In the genomic region with DNA sequence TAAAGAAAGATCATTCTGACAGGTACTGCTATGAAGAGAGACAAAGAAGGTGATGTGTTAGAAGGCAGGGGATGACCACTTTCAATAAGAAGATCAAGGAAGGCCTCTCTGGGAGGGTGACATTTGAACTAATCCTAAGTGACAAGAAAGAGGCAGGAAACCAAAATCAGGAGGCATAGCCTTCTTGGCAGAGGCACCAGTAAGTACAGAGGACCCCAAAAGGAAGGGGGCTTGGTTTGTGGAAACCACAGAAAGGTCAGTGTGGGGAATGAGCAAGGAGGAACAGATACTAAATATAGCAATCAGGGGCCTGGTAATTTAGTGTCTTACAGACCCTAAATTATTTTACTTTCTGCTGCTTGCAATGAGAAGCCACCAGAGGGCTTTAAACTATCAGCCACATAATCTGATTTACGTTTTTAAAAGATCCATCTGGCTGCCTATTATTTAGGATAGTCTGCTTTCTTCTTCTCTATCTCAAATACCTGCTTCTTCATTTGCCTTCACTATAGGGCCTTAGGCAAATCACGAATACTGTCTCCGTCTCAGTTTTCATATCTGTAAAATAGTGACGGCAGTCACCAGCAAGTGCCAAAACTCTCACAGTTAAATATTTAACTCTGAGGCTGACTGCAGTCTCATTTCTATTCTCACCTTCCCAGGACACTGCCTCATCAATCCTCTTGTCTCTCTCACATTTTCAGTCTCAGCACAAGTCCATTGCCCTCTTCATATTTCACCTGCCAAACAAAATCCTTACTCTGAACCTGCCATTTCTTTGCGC, we compare ENCODE assay signal across 11 cellular contexts. TPM values are rescaled to one million over a fixed set of nuclear protein-coding genes. Genes with fewer than 3 reads are reported as not detected.
DNase-seq lines count a peak whose midpoint lies in the region; ATAC-seq and TF ChIP-seq lines count a peak whose summit lies in the region.
"Had no signal": no experiment of that assay in that cellular context is flagged by ENCODE, and none has a peak within 500 bp of the region (broad histone marks: within the 10 kb centered on the region; RNA-seq: fewer than 3 reads in every experiment).

No MANE protein-coding gene starts in this region.

- CTCF ChIA-PET in HEK293T (lab: Yijun Ruan, JAX): interaction anchor here (0.5 kb wide), 1 partner anchor 364 kb away, joined by 4 read pairs; no protein-coding TSS in a partner anchor

- H3K27ac Mint-ChIP-seq in neural crest cell (ENCODE audit: unreplicated experiment): no peak overlapping the region

- TF ChIP-seq CTCF in neural crest cell (conservative IDR thresholded peaks at IDR 0.05): peak; percentile 36

- H3K4me1 Mint-ChIP-seq in neural crest cell: no peaks in the 10 kb centered on the region

- peak; percentile 89 for ATAC-seq in GM18909 (IDR thresholded peaks at IDR 0.05; ENCODE audit: poor library complexity, unreplicated experiment)
- peak; percentile 83 for ATAC-seq in HG02642 (IDR thresholded peaks at IDR 0.05; ENCODE audit: poor library complexity, unreplicated experiment)
- ATAC-seq: heart right ventricle had no signal

- POLR2A ChIA-PET in HEK293T (lab: Yijun Ruan, JAX): no interaction called here

- no peaks in the 10 kb centered on the region for H3K36me3 Mint-ChIP-seq in neural crest cell (ENCODE audit: low read depth)

- H3K4me3 Mint-ChIP-seq in neural crest cell: no peak overlapping the region

- peaks cover 10% of the 10 kb centered on the region for H3K27me3 Mint-ChIP-seq in neural crest cell (ENCODE audit: low read depth)

- DNase-seq in OCI-M1 (lab: John Stamatoyannopoulos, UW): peak; percentile 17
- DNase-seq in neural crest cell (ENCODE audit: low read depth, low spot score): no peak
- no peak for DNase-seq in NCI-H1417 treated with DMSO at 0.1 percent for 48 hours (lab: John Stamatoyannopoulos, UW)
- DNase-seq in NCI-H1436 (lab: John Stamatoyannopoulos, UW): no peak
- no peak for DNase-seq in HEK293T (ENCODE audit: extremely low spot score)
- no peak for DNase-seq in epidermal melanocyte (ENCODE audit: insufficient read length, low spot score)
- DNase-seq: DMS153, heart right ventricle, small intestine had no signal

- H3K9me3 Mint-ChIP-seq in neural crest cell: no peaks in the 10 kb centered on the region

TF ChIP-seq in HEK293T, 16 proteins besides CTCF, POLR2A, EP300 and RAD21:
- TF ChIP-seq CTBP1 (IDR thresholded peaks at IDR 0.05; ENCODE audit: borderline replicate concordance): no peak
- no peak for TF ChIP-seq ELF4 (IDR thresholded peaks at IDR 0.05)
- no peak for TF ChIP-seq FOXM1 (IDR thresholded peaks at IDR 0.05; ENCODE audit: borderline replicate concordance)
- TF ChIP-seq SP1 (IDR thresholded peaks at IDR 0.05): no peak
- TF ChIP-seq LEF1 (IDR thresholded peaks at IDR 0.05; ENCODE audit: borderline replicate concordance): no peak
- TF ChIP-seq ARNT (IDR thresholded peaks at IDR 0.05): no peak
- no peak for TF ChIP-seq FOXK2 (IDR thresholded peaks at IDR 0.05)
- no peak for TF ChIP-seq TARDBP (IDR thresholded peaks at IDR 0.05)
- no peak for TF ChIP-seq SUZ12 (IDR thresholded peaks at IDR 0.05)
- TF ChIP-seq, protein P1, sequence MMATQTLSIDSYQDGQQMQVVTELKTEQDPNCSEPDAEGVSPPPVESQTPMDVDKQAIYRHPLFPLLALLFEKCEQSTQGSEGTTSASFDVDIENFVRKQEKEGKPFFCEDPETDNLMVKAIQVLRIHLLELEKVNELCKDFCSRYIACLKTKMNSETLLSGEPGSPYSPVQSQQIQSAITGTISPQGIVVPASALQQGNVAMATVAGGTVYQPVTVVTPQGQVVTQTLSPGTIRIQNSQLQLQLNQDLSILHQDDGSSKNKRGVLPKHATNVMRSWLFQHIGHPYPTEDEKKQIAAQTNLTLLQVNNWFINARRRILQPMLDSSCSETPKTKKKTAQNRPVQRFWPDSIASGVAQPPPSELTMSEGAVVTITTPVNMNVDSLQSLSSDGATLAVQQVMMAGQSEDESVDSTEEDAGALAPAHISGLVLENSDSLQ (IDR thresholded peaks at IDR 0.05): no peak
- no peak for TF ChIP-seq NFRKB (IDR thresholded peaks at IDR 0.05)
- TF ChIP-seq BHLHE40 (IDR thresholded peaks at IDR 0.05; ENCODE audit: borderline replicate concordance): no peak
- no peak for TF ChIP-seq ZNF384 (IDR thresholded peaks at IDR 0.05)
- no peak for TF ChIP-seq L3MBTL2 (conservative IDR thresholded peaks at IDR 0.05)
- no peak for TF ChIP-seq HDGF (IDR thresholded peaks at IDR 0.05; ENCODE audit: borderline replicate concordance)
- no peak for TF ChIP-seq FOXA1 (IDR thresholded peaks at IDR 0.05)

RNA-seq across cellular contexts. Expression of gene NR3C2, which starts 16.7 kb away (rescaled TPM):
- 0.21 and 0.30 TPM in 2 replicates for total RNA-seq in neural crest cell
